ENCODE assay signal across 10 cellular contexts in the genomic region with DNA sequence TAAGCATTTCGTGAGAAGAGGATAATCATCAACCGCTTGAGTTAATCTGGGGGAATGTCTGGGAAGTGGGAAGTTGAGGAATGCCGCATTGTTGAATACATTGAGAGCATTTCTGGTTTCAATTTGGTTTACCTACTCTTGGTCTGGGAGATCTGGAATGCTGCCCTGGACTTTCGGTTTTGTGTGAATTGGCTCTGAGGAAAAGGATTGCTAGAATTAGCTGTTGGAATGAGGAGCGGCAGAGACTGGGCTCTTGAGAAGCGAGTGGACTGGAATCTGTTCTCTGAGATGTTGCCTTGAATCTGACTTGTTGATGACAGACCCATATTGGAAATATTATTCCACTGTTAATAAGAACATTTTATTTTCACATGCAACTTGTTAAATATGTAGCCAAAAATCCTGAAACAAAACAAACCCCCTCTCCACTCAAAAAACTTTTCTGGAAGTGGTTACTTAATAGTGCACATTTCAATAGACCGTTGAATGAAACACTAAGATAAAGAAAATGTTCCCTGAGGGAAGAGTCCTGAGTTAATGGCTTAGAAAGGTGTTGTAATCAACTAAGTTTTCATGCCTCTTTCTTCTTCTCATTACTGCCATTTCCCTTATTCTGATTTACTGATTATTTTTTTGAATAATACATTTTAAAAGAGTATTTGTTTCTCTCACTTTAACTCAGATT. TPM values are rescaled to one million over a fixed set of nuclear protein-coding genes. Genes with fewer than 3 reads are reported as not detected.
DNase-seq lines count a peak whose midpoint lies in the region; ATAC-seq, FAIRE-seq and TF ChIP-seq lines count a peak whose summit lies in the region.
"Had no signal": no experiment of that assay in that cellular context is flagged by ENCODE, and none has a peak within 500 bp of the region (broad histone marks: within the 10 kb centered on the region; RNA-seq: fewer than 3 reads in every experiment).

No MANE protein-coding gene starts in this region.

- dilution Hi-C loops in mammary epithelial cell (cut with HindIII; ENCODE audit: low sequenced_read_pairs): no loop called here

- intact Hi-C loops in mammary epithelial cell (cut with micrococcal nuclease): no loop called here
- intact Hi-C loops in dorsolateral prefrontal cortex (cut with DNase I): no loop called here

- no TSS peak for BruUV-seq in mammary epithelial cell (replicated peaks; lab: Mats Ljungman, UMichigan)

- peaks cover 28% of the 10 kb centered on the region for H3K4me1 ChIP-seq in mammary epithelial cell (ENCODE audit: insufficient read depth, low read length)
- peaks cover 0 to 3% of the 10 kb centered on the region in 2 donors for H3K4me1 ChIP-seq in small intestine (ENCODE audit: control insufficient read depth in 2 of 2, insufficient read depth in 1 of 2, low read depth in 1 of 2, low read length in 1 of 2)

- ATAC-seq in HG03354 (IDR thresholded peaks at IDR 0.05; ENCODE audit: poor library complexity, severe bottlenecking, unreplicated experiment): no peak

- WGBS in mammary epithelial cell (ENCODE audit: low coverage, missing lambda C conversion rate): 8% methylated on average over 7 of the region's 7 CpGs
- 28 to 53% (median 35%) methylated on average over 7 of the region's 7 CpGs for WGBS in small intestine, 3 donors

- H3K9me3 ChIP-seq in mammary epithelial cell (replicated peaks; ENCODE audit: insufficient read depth, low read length) (no peaks in the 10 kb centered on the region), small intestine (ENCODE audit: control insufficient read depth, low read depth) (no peaks in the 10 kb centered on the region)

- H3K27me3 ChIP-seq in mammary epithelial cell (ENCODE audit: insufficient read depth, low read length): no peaks in the 10 kb centered on the region
- H3K27me3 ChIP-seq in small intestine (ENCODE audit: control insufficient read depth in 2 of 2, insufficient read depth in 2 of 2, low read length in 2 of 2): no peaks in the 10 kb centered on the region
- H3K27me3 ChIP-seq in dorsolateral prefrontal cortex: peaks cover 0 to 3% (median 0%) of the 10 kb centered on the region in 45 donors

- in situ Hi-C loops in mammary epithelial cell (cut with MboI; ENCODE audit: low sequenced_read_pairs in 2 of 2): no loop called here

- H3K9ac ChIP-seq in mammary epithelial cell (ENCODE audit: insufficient read depth, low read length): peak overlapping the region; percentile 48

- no peaks in the 10 kb centered on the region for H4K20me1 ChIP-seq in mammary epithelial cell (ENCODE audit: insufficient read depth, low read length)

- CTCF ChIA-PET in mammary epithelial cell (lab: Charles Lee; ENCODE audit: low non-redundant PET): no interaction called here

- H2AFZ ChIP-seq in mammary epithelial cell (ENCODE audit: low read depth, low read length): peak overlapping the region; percentile 62

- no peak for TF ChIP-seq CTCF in mammary epithelial cell (conservative IDR thresholded peaks at IDR 0.05 in 1 of 2, IDR thresholded peaks at IDR 0.05 in 1 of 2; ENCODE audit: extremely low read depth in 1 of 2, insufficient read depth in 1 of 2, low read depth in 1 of 2, low read length in 2 of 2)
- no peak for TF ChIP-seq CTCF in dorsolateral prefrontal cortex (IDR thresholded peaks at IDR 0.05 in 54 of 56, conservative IDR thresholded peaks at IDR 0.05 in 2 of 56; ENCODE audit: low read depth in 1 of 56, partially characterized antibody in 56 of 56)

- H3K36me3 ChIP-seq in mammary epithelial cell (ENCODE audit: insufficient read depth, low read length): no peaks in the 10 kb centered on the region
- H3K36me3 ChIP-seq in small intestine (ENCODE audit: control insufficient read depth in 2 of 2, insufficient read depth in 2 of 2, low read length in 2 of 2): no peaks in the 10 kb centered on the region

- no peak for FAIRE-seq in small intestine (lab: Jason Lieb, UNC)

- peaks cover 62% of the 10 kb centered on the region for H3K79me2 ChIP-seq in mammary epithelial cell (ENCODE audit: insufficient read depth, low read length)

- peak; percentile 92 for DNase-seq in GM04504 (ENCODE audit: low read depth)
- DNase-seq in mammary epithelial cell: peak; percentile 51
- DNase-seq in kidney tubule cell (ENCODE audit: low spot score): peak; percentile 95
- DNase-seq in small intestine: peak; percentile 25
- DNase-seq in SW 1271 (lab: John Stamatoyannopoulos, UW): no peak
- DNase-seq in activated CD8-positive, alpha-beta memory T cell treated with anti-CD3 and anti-CD28 coated beads for 24 hours: no peak
- DNase-seq in dorsolateral prefrontal cortex: no peak
- DNase-seq: activated gamma-delta T cell treated with Interleukin-2 at 50 U/mL for 16 hours, NCI-H2171 treated with DMSO at 0.1 percent for 48 hours had no signal

- peak overlapping the region; percentile 49 for H3K27ac ChIP-seq in mammary epithelial cell (ENCODE audit: insufficient read depth, low read depth, low read length)
- H3K27ac ChIP-seq in small intestine (ENCODE audit: low read depth in 1 of 2, low read length in 1 of 2): no peak overlapping the region
- no peak overlapping the region for H3K27ac ChIP-seq in dorsolateral prefrontal cortex

- H3K4me2 ChIP-seq in mammary epithelial cell (ENCODE audit: insufficient read depth, low read depth, low read length): peak overlapping the region; percentile 87

- H3K4me3 ChIP-seq in mammary epithelial cell (replicated peaks in 1 of 3; ENCODE audit: insufficient read depth in 1 of 3, low read depth in 2 of 3, low read length in 3 of 3): peak overlapping the region in 2 of 3 experiments; percentile 14 to 24
- no peak overlapping the region for H3K4me3 ChIP-seq in small intestine (ENCODE audit: low read depth in 1 of 2, low read length in 2 of 2)
- peak overlapping the region in 5 of 59 donors; percentile 1 to 27 (median 12) for H3K4me3 ChIP-seq in dorsolateral prefrontal cortex

RNA-seq across cellular contexts. Expression of gene PTPRM, which starts 50.8 kb away (rescaled TPM):
- total RNA-seq in mammary epithelial cell: 10 to 100 TPM; 34.1 to 65.8 TPM
- polyA plus RNA-seq in mammary epithelial cell: 43.3 TPM
- 23.8 TPM for polyA minus RNA-seq in mammary epithelial cell
- polyA plus RNA-seq in small intestine: 10 to 100 TPM in 1 of 3 donors, 1 to 10 TPM in 2; 2.2 to 29.5 (median 6.8) TPM
- 100 to 1,000 TPM in 71 of 120 experiments, 10 to 100 TPM in 49; 63.9 to 139 (median 104) TPM for total RNA-seq in dorsolateral prefrontal cortex

Comparison
In these comparisons a context has a peak if more than half of its experiments do, and no peak if none do; other contexts are left out.
1. DNase-seq: peak in GM04504 (single experiment), mammary epithelial cell (single experiment), kidney tubule cell (single experiment) and small intestine (single experiment); none in SW 1271 (0 of 2), activated CD8-positive, alpha-beta memory T cell treated with anti-CD3 and anti-CD28 coated beads for 24 hours (single experiment) and dorsolateral prefrontal cortex (0 of 10).
2. H3K4me3 ChIP-seq: peak in mammary epithelial cell (2 of 3); none in small intestine (0 of 2).